Comparison of ENCODE assay signal across 1 cellular context in the genomic region with DNA sequence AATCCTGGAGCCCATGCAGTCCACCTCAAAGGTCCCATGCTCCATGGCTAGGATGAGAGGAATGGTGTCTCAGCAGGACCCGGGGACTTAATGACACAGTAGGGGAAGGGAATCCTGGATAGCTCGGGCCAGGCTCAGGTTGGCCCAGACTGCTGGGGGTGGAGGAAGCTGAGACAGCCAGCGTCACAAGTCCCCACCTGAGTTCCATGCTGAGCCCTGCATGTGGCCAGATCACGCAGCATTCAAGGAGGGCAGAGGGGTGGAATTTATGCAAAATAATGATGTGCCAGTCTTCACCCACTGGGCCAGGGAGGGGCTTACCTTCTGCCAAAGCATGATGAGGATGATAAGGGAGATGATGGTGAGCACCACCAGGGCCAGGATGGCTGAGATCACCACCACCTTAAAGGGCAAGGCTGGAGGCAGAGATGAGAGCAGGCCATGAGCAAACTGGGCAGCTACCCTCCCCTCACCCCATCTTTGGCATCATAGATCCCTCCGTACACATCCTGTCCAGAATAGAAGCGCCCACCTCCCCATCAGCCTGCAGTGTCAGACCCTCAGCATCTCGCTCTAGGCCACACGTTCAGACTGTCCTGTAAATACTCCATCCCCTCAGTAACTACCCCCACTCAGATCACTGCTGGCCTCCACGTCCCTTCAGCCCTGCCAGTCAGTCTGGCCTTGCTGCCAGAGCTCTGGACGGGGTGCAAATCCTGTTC.
TF ChIP-seq lines count a peak whose summit lies in the region.

No MANE protein-coding gene starts in this region.

TF ChIP-seq in HepG2, 621 proteins besides CTCF, POLR2A, EP300 and RAD21:
- no peak for TF ChIP-seq CAMTA2 (CRISPR knock-in tag; IDR thresholded peaks at IDR 0.05; ENCODE audit: borderline replicate concordance)
- TF ChIP-seq, protein P1, sequence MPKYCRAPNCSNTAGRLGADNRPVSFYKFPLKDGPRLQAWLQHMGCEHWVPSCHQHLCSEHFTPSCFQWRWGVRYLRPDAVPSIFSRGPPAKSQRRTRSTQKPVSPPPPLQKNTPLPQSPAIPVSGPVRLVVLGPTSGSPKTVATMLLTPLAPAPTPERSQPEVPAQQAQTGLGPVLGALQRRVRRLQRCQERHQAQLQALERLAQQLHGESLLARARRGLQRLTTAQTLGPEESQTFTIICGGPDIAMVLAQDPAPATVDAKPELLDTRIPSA (CRISPR knock-in tag; IDR thresholded peaks at IDR 0.05; ENCODE audit: borderline replicate concordance) = no peak
- TF ChIP-seq NR2F6 (IDR thresholded peaks at IDR 0.05) = no peak
- TF ChIP-seq NR2F6 (CRISPR knock-in tag; IDR thresholded peaks at IDR 0.05) = no peak
- TF ChIP-seq RFX5 (IDR thresholded peaks at IDR 0.05; ENCODE audit: low read depth, low read length) = no peak
- TF ChIP-seq, protein P2, sequence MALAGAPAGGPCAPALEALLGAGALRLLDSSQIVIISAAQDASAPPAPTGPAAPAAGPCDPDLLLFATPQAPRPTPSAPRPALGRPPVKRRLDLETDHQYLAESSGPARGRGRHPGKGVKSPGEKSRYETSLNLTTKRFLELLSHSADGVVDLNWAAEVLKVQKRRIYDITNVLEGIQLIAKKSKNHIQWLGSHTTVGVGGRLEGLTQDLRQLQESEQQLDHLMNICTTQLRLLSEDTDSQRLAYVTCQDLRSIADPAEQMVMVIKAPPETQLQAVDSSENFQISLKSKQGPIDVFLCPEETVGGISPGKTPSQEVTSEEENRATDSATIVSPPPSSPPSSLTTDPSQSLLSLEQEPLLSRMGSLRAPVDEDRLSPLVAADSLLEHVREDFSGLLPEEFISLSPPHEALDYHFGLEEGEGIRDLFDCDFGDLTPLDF (CRISPR knock-in tag; IDR thresholded peaks at IDR 0.05) = no peak
- no peak for TF ChIP-seq HNF4G (IDR thresholded peaks at IDR 0.05; ENCODE audit: borderline replicate concordance, low read depth, low read length)
- no peak for TF ChIP-seq HNF4G (CRISPR knock-in tag; IDR thresholded peaks at IDR 0.05; ENCODE audit: borderline replicate concordance, low read depth)
- TF ChIP-seq ZNF563 (CRISPR knock-in tag; IDR thresholded peaks at IDR 0.05) = no peak
- TF ChIP-seq, protein P3, sequence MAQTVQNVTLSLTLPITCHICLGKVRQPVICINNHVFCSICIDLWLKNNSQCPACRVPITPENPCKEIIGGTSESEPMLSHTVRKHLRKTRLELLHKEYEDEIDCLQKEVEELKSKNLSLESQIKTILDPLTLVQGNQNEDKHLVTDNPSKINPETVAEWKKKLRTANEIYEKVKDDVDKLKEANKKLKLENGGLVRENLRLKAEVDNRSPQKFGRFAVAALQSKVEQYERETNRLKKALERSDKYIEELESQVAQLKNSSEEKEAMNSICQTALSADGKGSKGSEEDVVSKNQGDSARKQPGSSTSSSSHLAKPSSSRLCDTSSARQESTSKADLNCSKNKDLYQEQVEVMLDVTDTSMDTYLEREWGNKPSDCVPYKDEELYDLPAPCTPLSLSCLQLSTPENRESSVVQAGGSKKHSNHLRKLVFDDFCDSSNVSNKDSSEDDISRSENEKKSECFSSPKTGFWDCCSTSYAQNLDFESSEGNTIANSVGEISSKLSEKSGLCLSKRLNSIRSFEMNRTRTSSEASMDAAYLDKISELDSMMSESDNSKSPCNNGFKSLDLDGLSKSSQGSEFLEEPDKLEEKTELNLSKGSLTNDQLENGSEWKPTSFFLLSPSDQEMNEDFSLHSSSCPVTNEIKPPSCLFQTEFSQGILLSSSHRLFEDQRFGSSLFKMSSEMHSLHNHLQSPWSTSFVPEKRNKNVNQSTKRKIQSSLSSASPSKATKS (CRISPR knock-in tag; IDR thresholded peaks at IDR 0.05) = no peak
